In the genomic region with DNA sequence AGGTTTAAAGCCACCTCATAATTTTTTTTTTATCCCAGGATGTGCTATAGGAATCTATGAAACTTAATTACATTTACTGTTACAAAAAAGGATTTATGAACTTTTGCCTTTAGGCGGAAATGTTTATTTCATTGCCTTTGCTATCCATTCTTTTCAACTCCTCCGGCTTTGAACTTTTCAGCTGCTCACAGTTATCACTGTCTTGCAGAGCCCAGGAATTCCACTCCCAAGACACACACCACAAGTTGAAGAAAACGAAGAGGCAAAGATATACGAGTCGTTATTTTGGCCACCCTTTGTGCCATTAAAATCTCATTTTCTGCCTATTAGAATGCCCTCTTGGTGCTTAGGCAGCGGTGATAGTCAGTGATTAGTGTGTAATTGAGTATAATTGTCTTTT, we compare ENCODE assay signal across 8 cellular contexts.
"Had no signal": no experiment of that assay in that cellular context is flagged by ENCODE, and none has a peak within 500 bp of the region (broad histone marks: within the 10 kb centered on the region; RNA-seq: fewer than 3 reads in every experiment).

No MANE protein-coding gene starts in this region.

- H3K9me3 ChIP-seq: HAP-1 had no signal

- H3K27ac ChIP-seq: GM23248, HL-60 had no signal

- H3K4me1 ChIP-seq: HAP-1 had no signal

- ATAC-seq: HCT116, HepG2 had no signal

- H3K36me3 Mint-ChIP-seq: IgD-negative memory B cell had no signal

- DNase-seq: GM23248, GOT3, H7 had no signal

- H3K4me1 Mint-ChIP-seq: IgD-negative memory B cell had no signal

- H3K4me3 Mint-ChIP-seq: IgD-negative memory B cell had no signal

- H3K36me3 ChIP-seq: HAP-1 had no signal

- H3K9ac ChIP-seq: GM23248 had no signal

- H3K4me3 ChIP-seq: GM23248, HAP-1 had no signal

- H3K9me3 Mint-ChIP-seq: IgD-negative memory B cell had no signal

- H3K27ac Mint-ChIP-seq: IgD-negative memory B cell had no signal
